In the genomic region with DNA sequence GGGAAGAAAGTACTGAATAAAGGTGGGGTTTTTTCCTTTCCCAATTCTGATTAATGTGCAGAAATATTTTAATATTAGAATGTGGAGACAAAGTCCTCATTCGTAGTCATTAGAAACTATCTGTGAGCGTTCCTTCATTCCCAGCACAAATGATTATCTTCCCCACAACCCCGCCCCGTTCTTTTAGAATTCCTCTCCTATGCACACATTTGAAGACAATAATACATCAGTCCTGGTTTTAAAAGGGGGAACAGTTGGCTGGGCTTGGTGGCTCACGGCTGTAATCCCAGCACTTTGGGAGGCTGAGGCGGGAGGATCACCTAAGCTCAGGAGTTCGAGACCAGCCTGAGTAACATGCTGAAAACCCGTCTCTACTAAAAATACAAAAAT, we compare ENCODE assay signal across 8 cellular contexts. TPM values are rescaled to one million over a fixed set of nuclear protein-coding genes. Genes with fewer than 3 reads are reported as not detected.
DNase-seq lines count a peak whose midpoint lies in the region; ATAC-seq, FAIRE-seq and TF ChIP-seq lines count a peak whose summit lies in the region.

No MANE protein-coding gene starts in this region.

- peak overlapping the region; percentile 96 for H3K27ac Mint-ChIP-seq in mesothelial cell of epicardium

- CTCF ChIA-PET in GM12878 (lab: Yijun Ruan, JAX), result interaction anchor here (0.6 to 3.5 kb wide), 26 partner anchors 9 to 227 kb away, joined by 3 to 50 read pairs (median 5); a partner anchor contains a TSS

- peaks cover 0 to 3% of the 10 kb centered on the region in 2 experiments; a peak in 1 of 4 replicates for H3K36me3 ChIP-seq in GM12878 (ENCODE audit: control insufficient read depth in 2 of 2, insufficient read depth in 2 of 2, low read length in 1 of 2)

- peaks cover 2% of the 10 kb centered on the region; the same call in 1 of the 3 replicates for H3K9me3 ChIP-seq in GM12878 (replicated peaks; ENCODE audit: control insufficient read depth, insufficient read depth, low read length)

- no peaks in the 10 kb centered on the region for H3K27me3 ChIP-seq in GM12878 (replicated peaks in 1 of 2; ENCODE audit: control insufficient read depth in 2 of 2, insufficient read depth in 2 of 2, low read length in 1 of 2)

- H3K9ac ChIP-seq in GM12878 (ENCODE audit: control insufficient read depth, insufficient read depth, low read length), result peak overlapping the region; percentile 87

- TF ChIP-seq CTCF in 22Rv1 (IDR thresholded peaks at IDR 0.05) (no peak), GM12878 (IDR thresholded peaks at IDR 0.05 in 2 of 3, conservative IDR thresholded peaks at IDR 0.05 in 1 of 3; ENCODE audit: control insufficient read depth in 2 of 3, extremely low read depth in 1 of 3, insufficient read depth in 1 of 3, low read depth in 3 of 3, low read length in 3 of 3) (no peak), mesothelial cell of epicardium (IDR thresholded peaks at IDR 0.05; ENCODE audit: unreplicated experiment) (no peak)

- peak overlapping the region; percentile 97 for H3K4me3 Mint-ChIP-seq in mesothelial cell of epicardium

- H3K9me3 Mint-ChIP-seq in mesothelial cell of epicardium, result no peaks in the 10 kb centered on the region

- peaks cover 19% of the 10 kb centered on the region for H3K4me1 Mint-ChIP-seq in mesothelial cell of epicardium

- peak overlapping the region; percentile 73 for H3K4me3 ChIP-seq in GM12878

- no peak for TF ChIP-seq EP300 in GM12878 (IDR thresholded peaks at IDR 0.05; ENCODE audit: borderline replicate concordance in 1 of 2, control insufficient read depth in 1 of 2, low read depth in 2 of 2, low read length in 2 of 2)

- TF ChIP-seq POLR2A in GM12878 (IDR thresholded peaks at IDR 0.05; ENCODE audit: low read depth, low read length), result no peak

- ATAC-seq in GM12878 (no peak), HG02885 (IDR thresholded peaks at IDR 0.05; ENCODE audit: poor library complexity, unreplicated experiment) (no peak)

- peak overlapping the region; percentile 100; the same call in 1 of the 2 replicates for H2AFZ ChIP-seq in GM12878 (ENCODE audit: control insufficient read depth, low read depth, low read length)

- POLR2A ChIA-PET in GM12878 (lab: Charles Lee), result interaction anchor here (0.5 to 2.7 kb wide), 7 partner anchors 11 to 162 kb away, joined by 3 to 13 read pairs (median 4); a partner anchor contains a TSS

- FAIRE-seq in GM12878 (lab: Jason Lieb, UNC), result no peak

- intact Hi-C loops in GM12878 (cut with micrococcal nuclease; ENCODE audit: unreplicated experiment), result loop anchor here (2.0 to 5.0 kb wide), 2 partner anchors 65 to 97 kb away; a partner anchor contains a TSS

- H3K27me3 Mint-ChIP-seq in mesothelial cell of epicardium (ENCODE audit: low read depth), result peaks cover 10% of the 10 kb centered on the region

- H3K79me2 ChIP-seq in GM12878 (ENCODE audit: control insufficient read depth, insufficient read depth, low read length), result peaks cover 29% of the 10 kb centered on the region

- peaks cover 9% of the 10 kb centered on the region for H3K36me3 Mint-ChIP-seq in mesothelial cell of epicardium

- TF ChIP-seq RAD21 in GM12878 (IDR thresholded peaks at IDR 0.05; ENCODE audit: insufficient read depth, low read depth, low read length), result no peak

- WGBS in GM12878 (ENCODE audit: insufficient coverage, insufficient replicate concordance, low lambda C conversion rate, missing lambda C conversion rate), result 7% methylated on average over 8 of the region's 8 CpGs

- peak; percentile 9 for DNase-seq in HT-29 (ENCODE audit: low spot score)
- DNase-seq in GM12878 (ENCODE audit: low read depth, low spot score), result no peak
- DNase-seq in mesothelial cell of epicardium (ENCODE audit: low spot score in 2 of 2, unreplicated experiment in 2 of 2), result no peak
- no peak for DNase-seq in occipital lobe (lab: John Stamatoyannopoulos, UW)
- no peak for DNase-seq in DMS79 (lab: John Stamatoyannopoulos, UW)
- DNase-seq in activated effector memory CD4-positive, alpha-beta T cell treated with Interleukin-2 at 50 U/mL for 16 hours, result no peak

- H3K4me2 ChIP-seq in GM12878 (ENCODE audit: control insufficient read depth, insufficient read depth), result peak overlapping the region; percentile 79

- in situ Hi-C loops in GM12878 (cut with MboI), result no loop called here

- H3K27ac ChIP-seq in 22Rv1 (peak overlapping the region; percentile 87), GM12878 (ENCODE audit: control insufficient read depth, insufficient read depth) (peak overlapping the region; percentile 93)

- H3K4me1 ChIP-seq in GM12878 (ENCODE audit: control insufficient read depth, insufficient read depth, low read length), result no peaks in the 10 kb centered on the region; the same call in 1 of the 2 replicates

- SMC1A ChIA-PET in GM12878 (lab: Charles Lee; ENCODE audit: uncharacterized antibody, unreplicated experiment), result interaction anchor here (0.9 to 3.9 kb wide), 15 partner anchors 11 to 218 kb away, joined by 3 to 39 read pairs (median 4); a partner anchor contains a TSS

- H4K20me1 ChIP-seq in GM12878 (ENCODE audit: control insufficient read depth, insufficient read depth), result no peaks in the 10 kb centered on the region

- BruUV-seq in GM12878 (replicated peaks; lab: Mats Ljungman, UMichigan), result no TSS peak

- RAD21 ChIA-PET in GM12878 (lab: Charles Lee; ENCODE audit: unreplicated experiment), result interaction anchor here (0.7 to 2.8 kb wide), 14 partner anchors 11 to 304 kb away, joined by 3 to 24 read pairs (median 4); a partner anchor contains a TSS

TF ChIP-seq in GM12878, 131 proteins besides CTCF, POLR2A, EP300 and RAD21:
- 0 out of 2 replicates have a peak, but pooled peaks have one; percentile 43 for TF ChIP-seq ZNF217 (IDR thresholded peaks at IDR 0.05)
- no peak for TF ChIP-seq NR2C2 (IDR thresholded peaks at IDR 0.05; ENCODE audit: borderline replicate concordance, control insufficient read depth, insufficient read length, low read depth)
- TF ChIP-seq SMAD1 (IDR thresholded peaks at IDR 0.05; ENCODE audit: low read depth, partially characterized antibody), result no peak
TF ChIP-seq in GM12878: peak in this region for 1.

RNA-seq across cellular contexts. Expression of a gene that starts 0.9 kb away (rescaled TPM):
- 21.0 and 28.3 TPM in 2 replicates for total RNA-seq in HT-29 (2014; rRNA removed; shearing (Covaris generic))
- 14.6 and 21.1 TPM in 2 replicates for total RNA-seq in GM12878 (2013; cell fraction: nucleolus; rRNA removed)
- 28.7 and 34.5 TPM in 2 replicates for total RNA-seq in GM12878 (2014; rRNA removed)
- total RNA-seq in GM12878 (2014; rRNA removed; fragmentation: Illumina TruSeq; extraction: Trizol), result 30.6 and 30.9 TPM in 2 replicates
- 34.4 and 37.0 TPM in 2 replicates for total RNA-seq in GM12878 (2021)
- 22.9 TPM for polyA plus RNA-seq in GM12878 (2011; ENCODE audit: low read depth)
- 106 and 128 TPM in 2 replicates for polyA plus RNA-seq in GM12878 (2011; rRNA removed)
- 36.1 and 36.4 TPM in 2 replicates for polyA plus RNA-seq in GM12878 (2011; cell fraction: cytosol; rRNA removed)
- 37.3 and 42.6 TPM in 2 replicates for polyA plus RNA-seq in GM12878 (2011; cell fraction: nucleus; rRNA removed)
- polyA plus RNA-seq in GM12878 (2012), result 24.0 and 33.1 TPM in 2 replicates
- polyA plus RNA-seq in GM12878 (2014; fragmentation: Illumina TruSeq; extraction: Trizol), result 37.2 and 42.2 TPM in 2 replicates
- polyA plus RNA-seq in GM12878 (2014; fragmentation: Nextera tagmentation; extraction: Ambion mirVana), result 10 to 100 TPM; 25.7 to 35.6 TPM
- polyA plus RNA-seq in GM12878 (2014; rRNA removed), result 22.7 and 26.7 TPM in 2 replicates
- 10 to 100 TPM; 49.1 to 51.5 TPM for polyA plus RNA-seq in GM12878 (2016; fragmentation: Nextera tagmentation; extraction: Ambion mirVana)
- polyA minus RNA-seq in GM12878 (2011; rRNA and poly(A)+ RNA removed), result 47.6 and 80.2 TPM in 2 replicates
- polyA minus RNA-seq in GM12878 (2011; cell fraction: cytosol; rRNA and poly(A)+ RNA removed), result 21.8 and 35.5 TPM in 2 replicates
- polyA minus RNA-seq in GM12878 (2011; cell fraction: nucleus; rRNA and poly(A)+ RNA removed), result 13.7 and 23.9 TPM in 2 replicates
- 35.2 to 36.0 TPM (median 35.4 TPM) in 3 replicates for total RNA-seq in mesothelial cell of epicardium
- total RNA-seq in occipital lobe, result 63.2 TPM
